In genomic region chr11:35970445-35970844, GRCh38 we compare ENCODE assay signal across 25 cellular contexts. TPM values are rescaled to one million over a fixed set of nuclear protein-coding genes. Genes with fewer than 3 reads are reported as not detected.
"Had no signal": no experiment of that assay in that cellular context is flagged by ENCODE, and none has a peak within 500 bp of the region (broad histone marks: within the 10 kb centered on the region; RNA-seq: fewer than 3 reads in every experiment).

No MANE protein-coding gene starts in this region.

- DNase-seq: hypothalamus; immature natural killer cell; kidney; left colon; left lung; lower lobe of right lung; mammary epithelial cell; naive thymus-derived CD8-positive, alpha-beta T cell; nucleus accumbens; pancreas; stimulated activated CD4-positive, alpha-beta T cell treated with anti-CD3 and anti-CD28 coated beads, Interleukin-12 subunit alpha, Interleukin-12 subunit beta, amount 100 ng/mL, for 4 hours; stimulated activated CD4-positive, alpha-beta T cell treated with anti-CD3 and anti-CD28 coated beads, Interleukin-15, amount 100 ng/mL, for 24 hours; stimulated activated CD4-positive, alpha-beta T cell treated with anti-CD3 and anti-CD28 coated beads, Interleukin-2, amount 100 ng/mL, for 24 hours; stimulated activated CD4-positive, alpha-beta T cell treated with anti-CD3 and anti-CD28 coated beads, Interleukin-4, amount 100 ng/mL, for 24 hours; stimulated activated naive CD4-positive, alpha-beta T cell; testis; thyroid gland; transverse colon; upper lobe of left lung had no signal

- H3K27ac ChIP-seq: left lung, lower lobe of right lung, pancreas, right atrium auricular region, skin epidermis, testis, thyroid gland, transverse colon, upper lobe of left lung, vagina had no signal

- ATAC-seq: naive thymus-derived CD8-positive, alpha-beta T cell; sciatic nerve; stimulated activated effector memory CD8-positive, alpha-beta T cell treated with anti-CD3 and anti-CD28 coated beads, Interleukin-12 subunit alpha, Interleukin-12 subunit beta, amount 100 ng/mL, for 72 hours had no signal

- H3K9me3 ChIP-seq: lower lobe of right lung, pancreas, testis, thyroid gland, upper lobe of left lung, vagina had no signal

- FAIRE-seq: islet of Langerhans, kidney, pancreas had no signal

- H3K27me3 ChIP-seq: left lung, pancreas, right atrium auricular region, testis, thyroid gland, transverse colon, upper lobe of left lung, vagina had no signal

- H3K36me3 ChIP-seq: left lung, lower lobe of right lung, pancreas, right atrium auricular region, thyroid gland, transverse colon, upper lobe of left lung, vagina had no signal

- H3K4me3 ChIP-seq: left lung, lower lobe of right lung, pancreas, right atrium auricular region, skin epidermis, testis, thyroid gland, transverse colon, upper lobe of left lung, vagina had no signal

- H3K4me1 ChIP-seq: left lung, right atrium auricular region had no signal

RNA-seq across cellular contexts. Expression of gene LDLRAD3, which starts 26.6 kb away (rescaled TPM):
- total RNA-seq: naive thymus-derived CD8-positive, alpha-beta T cell had no signal
- polyA plus RNA-seq: naive thymus-derived CD8-positive, alpha-beta T cell had no signal
